8 cellular contexts compared by ENCODE assay signal in the genomic region with DNA sequence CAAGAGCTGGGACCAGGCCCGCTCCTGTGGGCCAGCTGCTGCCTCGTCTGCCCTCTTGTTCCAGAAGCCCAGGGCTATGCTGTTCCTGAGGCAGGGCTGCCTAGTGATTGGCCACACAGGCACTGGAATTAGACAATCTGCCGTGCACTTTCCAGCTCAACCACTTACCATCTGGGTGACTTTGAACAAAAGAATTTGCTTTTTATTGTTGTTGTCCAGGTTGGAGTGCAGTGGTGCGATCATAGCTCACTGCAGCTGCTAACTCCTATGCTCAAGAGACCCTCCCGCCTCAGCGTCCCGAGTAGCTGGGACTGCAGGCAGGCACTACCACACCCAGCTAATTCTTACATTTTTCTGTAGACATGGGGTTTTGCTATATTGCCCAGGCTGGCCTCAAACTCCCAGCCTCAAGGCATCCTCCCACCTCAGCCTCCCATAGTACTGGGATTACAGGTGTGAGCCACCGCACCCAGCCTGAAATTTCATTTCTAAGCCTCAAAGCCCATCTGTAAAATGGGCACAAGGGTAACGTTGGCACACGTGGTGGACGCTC. TPM values are rescaled to one million over a fixed set of nuclear protein-coding genes. Genes with fewer than 3 reads are reported as not detected.
DNase-seq lines count a peak whose midpoint lies in the region; ATAC-seq and TF ChIP-seq lines count a peak whose summit lies in the region.

No MANE protein-coding gene starts in this region.

- in situ Hi-C loops in transverse colon (cut with MboI; ENCODE audit: low pct_ligation_motif_present in 1 of 4, low pct_unique_long_range_greater_than_20kb in 1 of 4, low sequenced_read_pairs in 3 of 4): no loop called here

- DNase-seq in Right ventricle myocardium inferior (ENCODE audit: missing footprints): peak; percentile 45
- no peak for DNase-seq in left cardiac atrium
- no peak for DNase-seq in RWPE2 (ENCODE audit: low spot score)
- DNase-seq in fibroblast of pulmonary artery (ENCODE audit: low read depth): peak; percentile 85
- peak; percentile 25 for DNase-seq in transverse colon
- DNase-seq in suprapubic skin (ENCODE audit: low spot score in 2 of 2): no peak
- DNase-seq in mesenteric fat pad (ENCODE audit: low spot score): no peak

- intact Hi-C loops in Right ventricle myocardium inferior (cut with DNase I) (loop anchor here (5.0 to 10.0 kb wide), 4 partner anchors 34 to 132 kb away; no protein-coding TSS in a partner anchor), left cardiac atrium (cut with DNase I) (no loop called here), transverse colon (cut with DNase I; ENCODE audit: low total_unique reads) (no loop called here)

- no peak for TF ChIP-seq POLR2A in transverse colon (IDR thresholded peaks at IDR 0.05)
- TF ChIP-seq POLR2A in suprapubic skin (IDR thresholded peaks at IDR 0.05): no peak

- no peak for ATAC-seq in Right ventricle myocardium inferior
- ATAC-seq in left cardiac atrium: no peak
- peak; percentile 63 for ATAC-seq in RWPE2 (ENCODE audit: low read depth)
- ATAC-seq in GM21360 (IDR thresholded peaks at IDR 0.05; ENCODE audit: unreplicated experiment): no peak

- TF ChIP-seq EP300 in transverse colon (IDR thresholded peaks at IDR 0.05; ENCODE audit: low read depth): no peak
- no peak for TF ChIP-seq EP300 in suprapubic skin (IDR thresholded peaks at IDR 0.05)

- 61 to 62% methylated on average over 4 to 11 of the region's 11 CpGs for WGBS in transverse colon (ENCODE audit: low coverage in 1 of 2), 2 donors
- 65% methylated on average over 11 of the region's 11 CpGs for WGBS in suprapubic skin

- H3K27ac ChIP-seq in RWPE2 (ENCODE audit: poor library complexity, severe bottlenecking) (peak overlapping the region; percentile 96), transverse colon (peak overlapping the region in 3 of 4 donors; percentile 26 to 95 (median 55)), suprapubic skin (no peak overlapping the region)

- H3K27me3 ChIP-seq in RWPE2 (ENCODE audit: insufficient read depth, poor library complexity, severe bottlenecking): no peaks in the 10 kb centered on the region
- H3K27me3 ChIP-seq in transverse colon: no peaks in the 10 kb centered on the region
- no peaks in the 10 kb centered on the region for H3K27me3 ChIP-seq in suprapubic skin

- H3K36me3 ChIP-seq in RWPE2 (ENCODE audit: low read depth): peaks cover 5% of the 10 kb centered on the region
- H3K36me3 ChIP-seq in transverse colon: no peaks in the 10 kb centered on the region
- H3K36me3 ChIP-seq in suprapubic skin: no peaks in the 10 kb centered on the region

- TF ChIP-seq CTCF in RWPE2 (IDR thresholded peaks at IDR 0.05; ENCODE audit: poor library complexity, severe bottlenecking) (no peak), fibroblast of pulmonary artery (IDR thresholded peaks at IDR 0.05; ENCODE audit: low read length, missing control alignments) (no peak), transverse colon (IDR thresholded peaks at IDR 0.05) (no peak), suprapubic skin (IDR thresholded peaks at IDR 0.05) (no peak)

- no peaks in the 10 kb centered on the region for H3K9me3 ChIP-seq in RWPE2 (ENCODE audit: severe bottlenecking)
- no peaks in the 10 kb centered on the region for H3K9me3 ChIP-seq in transverse colon
- H3K9me3 ChIP-seq in suprapubic skin: no peaks in the 10 kb centered on the region

- H3K4me1 ChIP-seq in RWPE2 (ENCODE audit: insufficient read depth, poor library complexity, severe bottlenecking) (peaks cover 38% of the 10 kb centered on the region), transverse colon (peaks cover 14 to 39% (median 22%) of the 10 kb centered on the region in 4 donors), suprapubic skin (peaks cover 36% of the 10 kb centered on the region)

- H3K4me3 ChIP-seq in RWPE2 (ENCODE audit: severe bottlenecking): no peak overlapping the region
- no peak overlapping the region for H3K4me3 ChIP-seq in fibroblast of pulmonary artery (replicated peaks; ENCODE audit: low read depth, low read length)
- H3K4me3 ChIP-seq in transverse colon: no peak overlapping the region
- no peak overlapping the region for H3K4me3 ChIP-seq in suprapubic skin

RNA-seq across cellular contexts. Expression of a gene that starts 1.2 kb away (rescaled TPM):
- 10.5 TPM for total RNA-seq in Right ventricle myocardium inferior
- total RNA-seq in left cardiac atrium: 10 to 100 TPM; 28.7 to 32.6 TPM
- total RNA-seq in transverse colon: 10 to 100 TPM; 12.3 to 31.1 (median 21.6) TPM
- total RNA-seq in suprapubic skin: 10 to 100 TPM in 2 of 4 donors, 1 to 10 TPM in 2; 5.4 to 17.5 (median 10.6) TPM
- 97.9 TPM for total RNA-seq in mesenteric fat pad

Comparison
In these comparisons a context has a peak if more than half of its experiments do, and no peak if none do; other contexts are left out.
1. DNase-seq: peak in Right ventricle myocardium inferior (single experiment), fibroblast of pulmonary artery (single experiment) and transverse colon (single experiment); none in left cardiac atrium (single experiment), RWPE2 (single experiment), suprapubic skin (0 of 2) and mesenteric fat pad (single experiment).